Comparison of ENCODE assay signal across 18 cellular contexts in the genomic region with DNA sequence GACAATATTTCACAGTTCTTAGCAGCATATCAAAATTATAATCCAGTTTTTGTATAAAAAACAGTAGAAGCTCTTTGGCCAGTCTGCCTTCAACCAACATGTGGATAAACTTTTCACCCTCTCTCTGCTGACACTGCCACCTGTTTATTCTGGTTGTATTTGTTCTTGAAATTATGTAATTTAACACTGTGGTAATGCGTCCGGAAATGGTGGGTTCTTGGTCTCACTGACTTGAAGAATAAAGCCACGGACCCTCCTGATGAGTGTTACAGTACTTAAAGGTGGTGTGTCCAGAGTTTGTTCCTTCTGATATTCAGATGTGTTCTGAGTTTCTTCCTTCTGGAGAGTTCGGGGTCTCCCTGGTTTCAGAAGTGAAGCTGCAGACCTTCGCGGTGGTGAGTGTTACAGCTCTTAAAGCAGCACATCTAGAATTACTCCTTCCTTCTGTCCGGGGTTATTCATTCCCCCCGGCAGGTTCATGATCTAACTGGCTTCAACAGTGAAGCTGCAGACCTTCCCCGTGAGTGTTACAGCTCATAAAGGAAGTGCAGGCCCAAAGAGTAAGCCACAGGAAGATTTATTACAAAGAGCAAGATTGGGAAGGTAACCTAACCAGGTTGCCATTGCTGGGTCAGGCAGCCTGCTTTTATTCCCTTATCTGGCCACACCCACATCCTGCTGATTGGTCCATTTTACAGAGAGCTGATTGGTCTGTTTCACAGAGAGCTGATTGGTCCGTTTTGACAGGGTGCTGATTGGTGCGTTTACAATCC. TPM values are rescaled to one million over a fixed set of nuclear protein-coding genes. Genes with fewer than 3 reads are reported as not detected.
DNase-seq lines count a peak whose midpoint lies in the region; ATAC-seq, FAIRE-seq and TF ChIP-seq lines count a peak whose summit lies in the region.
"Had no signal": no experiment of that assay in that cellular context is flagged by ENCODE, and none has a peak within 500 bp of the region (broad histone marks: within the 10 kb centered on the region; RNA-seq: fewer than 3 reads in every experiment).

No MANE protein-coding gene starts in this region.

- H3K4me2 ChIP-seq in HepG2 (ENCODE audit: low read depth, low read length), result no peak overlapping the region
- peak overlapping the region; percentile 72 for H3K4me2 ChIP-seq in Loucy (ENCODE audit: low read depth, low read length, poor library complexity, severe bottlenecking)

- no peak for TF ChIP-seq RAD21 in HepG2 (CRISPR knock-in tag; IDR thresholded peaks at IDR 0.05)

- H3K9me3 ChIP-seq in HepG2 (ENCODE audit: low read length) (no peaks in the 10 kb centered on the region), right lobe of liver (no peaks in the 10 kb centered on the region), Loucy (ENCODE audit: insufficient read depth, low read depth, low read length) (no peaks in the 10 kb centered on the region), esophagus muscularis mucosa (peaks cover 0 to 5% (median 2%) of the 10 kb centered on the region in 4 donors)

- no peak for FAIRE-seq in HepG2 (lab: Jason Lieb, UNC)

- no peak for ATAC-seq in HepG2
- no peak for ATAC-seq in right lobe of liver
- no peak for ATAC-seq in GM19328 (IDR thresholded peaks at IDR 0.05; ENCODE audit: unreplicated experiment)
- ATAC-seq: HCT116 had no signal

- TF ChIP-seq EP300 in HepG2 (IDR thresholded peaks at IDR 0.05; ENCODE audit: low read depth in 2 of 2, low read length in 2 of 2) (no peak), HepG2 (CRISPR knock-in tag; IDR thresholded peaks at IDR 0.05; ENCODE audit: borderline replicate concordance) (no peak), esophagus muscularis mucosa (IDR thresholded peaks at IDR 0.05) (no peak)

- no TSS peak for BruUV-seq in HepG2 (replicated peaks; lab: Mats Ljungman, UMichigan)

- TF ChIP-seq CTCF in HepG2 (CRISPR knock-in tag; IDR thresholded peaks at IDR 0.05) (no peak), right lobe of liver (IDR thresholded peaks at IDR 0.05) (no peak), Loucy (conservative IDR thresholded peaks at IDR 0.05; ENCODE audit: low read length) (no peak), esophagus muscularis mucosa (IDR thresholded peaks at IDR 0.05) (no peak)

- H3K79me2 ChIP-seq in HepG2 (ENCODE audit: insufficient read depth, low read length) (no peaks in the 10 kb centered on the region), Loucy (ENCODE audit: insufficient read depth, low read length) (no peaks in the 10 kb centered on the region)

- no peaks in the 10 kb centered on the region for H4K20me1 ChIP-seq in HepG2 (ENCODE audit: insufficient read depth, low read length)
- H4K20me1 ChIP-seq in Loucy (ENCODE audit: insufficient read depth, low read length, poor library complexity, severe bottlenecking), result no peaks in the 10 kb centered on the region

- H3K27me3 ChIP-seq in HepG2 (ENCODE audit: control insufficient read depth in 1 of 2, insufficient read depth in 2 of 2, low read length in 2 of 2) (peaks cover 0 to 1% of the 10 kb centered on the region in 2 experiments; a peak in 2 of 5 replicates), right lobe of liver (no peaks in the 10 kb centered on the region), Loucy (ENCODE audit: insufficient read depth, low read length, poor library complexity, severe bottlenecking) (no peaks in the 10 kb centered on the region), esophagus muscularis mucosa (no peaks in the 10 kb centered on the region)

- WGBS in HepG2 (ENCODE audit: low lambda C conversion rate), result 34% methylated on average over 10 of the region's 11 CpGs
- 64% methylated on average over 11 of the region's 11 CpGs for WGBS in right lobe of liver (ENCODE audit: insufficient coverage, low coverage, low lambda C conversion rate, missing lambda C conversion rate)
- WGBS in esophagus muscularis mucosa, result 87% methylated on average over 11 of the region's 11 CpGs

- CTCF ChIA-PET in HepG2 (lab: Yijun Ruan, JAX; ENCODE audit: low intra/inter-chr PET ratio, low total read pairs), result no interaction called here

- H3K36me3 ChIP-seq in HepG2 (replicated peaks in 1 of 2; ENCODE audit: control insufficient read depth in 1 of 2, insufficient read depth in 2 of 2, low read length in 2 of 2), result no peaks in the 10 kb centered on the region
- no peaks in the 10 kb centered on the region for H3K36me3 ChIP-seq in right lobe of liver
- no peaks in the 10 kb centered on the region for H3K36me3 ChIP-seq in Loucy (ENCODE audit: insufficient read depth, low read length)
- H3K36me3 ChIP-seq in esophagus muscularis mucosa, result no peaks in the 10 kb centered on the region

- DNase-seq in HepG2 (ENCODE audit: low spot score) (no peak), right lobe of liver (no peak), esophagus muscularis mucosa (ENCODE audit: extremely low spot score) (peak; percentile 66), amygdala (lab: John Stamatoyannopoulos, UW) (no peak), NCI-H446 (lab: John Stamatoyannopoulos, UW) (no peak)
- DNase-seq: CD4-positive, CD25-positive, alpha-beta regulatory T cell; DMS79; GM23248; NCI-H1436; NCI-H2029 treated with DMSO at 0.1 percent for 48 hours; NCI-H2171 treated with DMSO at 0.1 percent for 48 hours; NCI-H748 treated with DMSO at 0.1 percent for 48 hours; OCI-M1; SHP77 treated with DMSO at 0.1 percent for 48 hours had no signal

- in situ Hi-C loops in HepG2 (cut with HindIII; ENCODE audit: extremely low pct_ligation_motif_present, low pct_unique_long_range_greater_than_20kb), result no loop called here

- H2AFZ ChIP-seq in HepG2 (ENCODE audit: low read length) (no peak overlapping the region), Loucy (ENCODE audit: low read length) (peak overlapping the region; percentile 91)
- H2AFZ ChIP-seq: GM23248 had no signal

- TF ChIP-seq POLR2A in HepG2 (IDR thresholded peaks at IDR 0.05; ENCODE audit: insufficient read depth in 1 of 2, low read depth in 2 of 2, low read length in 2 of 2) (no peak), right lobe of liver (IDR thresholded peaks at IDR 0.05) (no peak), esophagus muscularis mucosa (IDR thresholded peaks at IDR 0.05; ENCODE audit: low read depth) (no peak)

- H3F3A ChIP-seq in Loucy (ENCODE audit: low read depth), result no peaks in the 10 kb centered on the region

- peaks cover 3% of the 10 kb centered on the region; the same call in 1 of the 2 replicates for H3K4me1 ChIP-seq in HepG2 (ENCODE audit: insufficient read depth, low read length)
- no peaks in the 10 kb centered on the region for H3K4me1 ChIP-seq in right lobe of liver
- H3K4me1 ChIP-seq in Loucy (ENCODE audit: insufficient read depth, low read length, poor library complexity, severe bottlenecking), result peaks cover 5% of the 10 kb centered on the region
- no peaks in the 10 kb centered on the region for H3K4me1 ChIP-seq in esophagus muscularis mucosa

- intact Hi-C loops in HepG2 (cut with micrococcal nuclease; ENCODE audit: unreplicated experiment), result no loop called here
- intact Hi-C loops in right lobe of liver (cut with DNase I), result no loop called here
- intact Hi-C loops in esophagus muscularis mucosa (cut with DNase I), result no loop called here

- no peak overlapping the region for H3K4me3 ChIP-seq in HepG2 (replicated peaks in 1 of 3; ENCODE audit: insufficient read depth in 1 of 3, low read depth in 2 of 3, low read length in 3 of 3)
- H3K4me3 ChIP-seq in right lobe of liver, result no peak overlapping the region
- H3K4me3 ChIP-seq in Loucy (ENCODE audit: low read length, poor library complexity, severe bottlenecking), result peak overlapping the region; percentile 62
- no peak overlapping the region for H3K4me3 ChIP-seq in esophagus muscularis mucosa
- H3K4me3 ChIP-seq: GM23248 had no signal

- POLR2A ChIA-PET in HepG2 (lab: Yijun Ruan, JAX), result no interaction called here

- H3K9ac ChIP-seq in HepG2 (ENCODE audit: insufficient read depth, low read depth, low read length) (no peak overlapping the region), Loucy (ENCODE audit: low read depth, low read length, poor library complexity, severe bottlenecking) (peak overlapping the region; percentile 30)
- H3K9ac ChIP-seq: GM23248 had no signal

- H3K27ac ChIP-seq in HepG2 (ENCODE audit: extremely low read length, insufficient read depth, low read length) (no peak overlapping the region), right lobe of liver (no peak overlapping the region), esophagus muscularis mucosa (replicated peaks in 1 of 4) (no peak overlapping the region)
- H3K27ac ChIP-seq: GM23248 had no signal

- H3K9me2 ChIP-seq in Loucy (replicated peaks; ENCODE audit: low read depth, low read length), result no peaks in the 10 kb centered on the region

RNA-seq across cellular contexts. Expression of gene FAM184B, which starts 15.7 kb away (rescaled TPM):
- total RNA-seq in HepG2 (2016; rRNA removed; fragmentation: Illumina TruSeq; extraction: Trizol), result not detected in 2 replicates
- not detected in 2 replicates for total RNA-seq in HepG2 (2016; cell fraction: cytosol; rRNA removed; fragmentation: Illumina TruSeq; extraction: Trizol; ENCODE audit: low read depth)
- 0.02 TPM in 1 of 2 replicates, not detected in the other for total RNA-seq in HepG2 (2016; cell fraction: insoluble cytoplasmic fraction; rRNA removed; fragmentation: Illumina TruSeq; extraction: Trizol)
- not detected in 2 replicates for total RNA-seq in HepG2 (2016; cell fraction: membrane; rRNA removed; fragmentation: Illumina TruSeq; extraction: Trizol)
- not detected in 2 replicates for total RNA-seq in HepG2 (2016; cell fraction: nucleus; rRNA removed; fragmentation: Illumina TruSeq; extraction: Trizol)
- 0.01 TPM in 1 of 2 replicates, not detected in the other for polyA plus RNA-seq in HepG2 (2011; rRNA removed)
- 0.01 TPM in 1 of 2 replicates, not detected in the other for polyA plus RNA-seq in HepG2 (2011; cell fraction: cytosol; rRNA removed)
- 0.03 TPM in 1 of 2 replicates, not detected in the other for polyA plus RNA-seq in HepG2 (2011; cell fraction: nucleus; rRNA removed)
- polyA plus RNA-seq in HepG2 (2012), result not detected in 2 replicates
- polyA plus RNA-seq in HepG2 (2016; cell fraction: cytosol; fragmentation: Illumina TruSeq; extraction: Trizol; ENCODE audit: low read depth), result not detected in 2 replicates
- polyA plus RNA-seq in HepG2 (2016; cell fraction: insoluble cytoplasmic fraction; fragmentation: Illumina TruSeq; extraction: Trizol; ENCODE audit: low read depth), result not detected in 2 replicates
- polyA plus RNA-seq in HepG2 (2016; cell fraction: membrane; fragmentation: Illumina TruSeq; extraction: Trizol; ENCODE audit: low read depth), result not detected in 2 replicates
- polyA plus RNA-seq in HepG2 (2016; cell fraction: nucleus; fragmentation: Illumina TruSeq; extraction: Trizol; ENCODE audit: insufficient read depth, low read depth), result not detected in 2 replicates
- polyA minus RNA-seq in HepG2 (2011; rRNA and poly(A)+ RNA removed; ENCODE audit: low replicate concordance), result not detected in 2 replicates
- not detected in 2 replicates for polyA minus RNA-seq in HepG2 (2011; cell fraction: cytosol; rRNA and poly(A)+ RNA removed)
- not detected in 2 replicates for polyA minus RNA-seq in HepG2 (2011; cell fraction: nucleus; rRNA and poly(A)+ RNA removed)
- total RNA-seq in right lobe of liver, result not detected
- not detected for total RNA-seq in esophagus muscularis mucosa
- total RNA-seq: CD4-positive, CD25-positive, alpha-beta regulatory T cell; G401; GM23248 had no signal

RNA-seq across cellular contexts. Expression of gene DCAF16, which starts 44.9 kb away (rescaled TPM):
- 41.9 and 46.1 TPM in 2 replicates for total RNA-seq in HepG2 (2016; rRNA removed; fragmentation: Illumina TruSeq; extraction: Trizol)
- 6.3 and 8.7 TPM in 2 replicates for total RNA-seq in HepG2 (2016; cell fraction: cytosol; rRNA removed; fragmentation: Illumina TruSeq; extraction: Trizol; ENCODE audit: low read depth)
- 39.7 and 43.1 TPM in 2 replicates for total RNA-seq in HepG2 (2016; cell fraction: insoluble cytoplasmic fraction; rRNA removed; fragmentation: Illumina TruSeq; extraction: Trizol)
- total RNA-seq in HepG2 (2016; cell fraction: membrane; rRNA removed; fragmentation: Illumina TruSeq; extraction: Trizol), result 20.5 and 24.7 TPM in 2 replicates
- 46.6 and 56.2 TPM in 2 replicates for total RNA-seq in HepG2 (2016; cell fraction: nucleus; rRNA removed; fragmentation: Illumina TruSeq; extraction: Trizol)
- 34.1 and 37.5 TPM in 2 replicates for polyA plus RNA-seq in HepG2 (2011; rRNA removed)
- polyA plus RNA-seq in HepG2 (2011; cell fraction: cytosol; rRNA removed), result 18.9 and 23.2 TPM in 2 replicates
- 33.7 and 34.5 TPM in 2 replicates for polyA plus RNA-seq in HepG2 (2011; cell fraction: nucleus; rRNA removed)
- 22.8 and 28.5 TPM in 2 replicates for polyA plus RNA-seq in HepG2 (2012)
- polyA plus RNA-seq in HepG2 (2016; cell fraction: cytosol; fragmentation: Illumina TruSeq; extraction: Trizol; ENCODE audit: low read depth), result 3.6 and 4.4 TPM in 2 replicates
- 29.4 and 30.0 TPM in 2 replicates for polyA plus RNA-seq in HepG2 (2016; cell fraction: insoluble cytoplasmic fraction; fragmentation: Illumina TruSeq; extraction: Trizol; ENCODE audit: low read depth)
- polyA plus RNA-seq in HepG2 (2016; cell fraction: membrane; fragmentation: Illumina TruSeq; extraction: Trizol; ENCODE audit: low read depth), result 8.0 and 8.8 TPM in 2 replicates
- 66.0 and 78.7 TPM in 2 replicates for polyA plus RNA-seq in HepG2 (2016; cell fraction: nucleus; fragmentation: Illumina TruSeq; extraction: Trizol; ENCODE audit: insufficient read depth, low read depth)
- 21.4 and 27.9 TPM in 2 replicates for polyA minus RNA-seq in HepG2 (2011; rRNA and poly(A)+ RNA removed; ENCODE audit: low replicate concordance)
- 32.0 and 35.8 TPM in 2 replicates for polyA minus RNA-seq in HepG2 (2011; cell fraction: cytosol; rRNA and poly(A)+ RNA removed)
- polyA minus RNA-seq in HepG2 (2011; cell fraction: nucleus; rRNA and poly(A)+ RNA removed), result 67.1 and 71.6 TPM in 2 replicates
- total RNA-seq in right lobe of liver, result 1 to 10 TPM; 4.2 to 7.9 (median 5.6) TPM
- total RNA-seq in esophagus muscularis mucosa, result 10 to 100 TPM; 23.4 to 28.7 (median 26.3) TPM

RNA-seq across cellular contexts. Expression of gene NCAPG, which starts 45.1 kb away (rescaled TPM):
- total RNA-seq in HepG2 (2016; rRNA removed; fragmentation: Illumina TruSeq; extraction: Trizol), result 61.9 and 108 TPM in 2 replicates
- 4.9 and 7.7 TPM in 2 replicates for total RNA-seq in HepG2 (2016; cell fraction: cytosol; rRNA removed; fragmentation: Illumina TruSeq; extraction: Trizol; ENCODE audit: low read depth)
- total RNA-seq in HepG2 (2016; cell fraction: insoluble cytoplasmic fraction; rRNA removed; fragmentation: Illumina TruSeq; extraction: Trizol), result 64.8 and 104 TPM in 2 replicates
- 12.6 and 18.7 TPM in 2 replicates for total RNA-seq in HepG2 (2016; cell fraction: membrane; rRNA removed; fragmentation: Illumina TruSeq; extraction: Trizol)
- total RNA-seq in HepG2 (2016; cell fraction: nucleus; rRNA removed; fragmentation: Illumina TruSeq; extraction: Trizol), result 52.9 and 64.2 TPM in 2 replicates
- polyA plus RNA-seq in HepG2 (2011; rRNA removed), result 8.1 and 14.8 TPM in 2 replicates
- polyA plus RNA-seq in HepG2 (2011; cell fraction: cytosol; rRNA removed), result 5.0 and 5.3 TPM in 2 replicates
- polyA plus RNA-seq in HepG2 (2011; cell fraction: nucleus; rRNA removed), result 6.4 and 6.5 TPM in 2 replicates
- 6.4 and 16.4 TPM in 2 replicates for polyA plus RNA-seq in HepG2 (2012)
- polyA plus RNA-seq in HepG2 (2016; cell fraction: cytosol; fragmentation: Illumina TruSeq; extraction: Trizol; ENCODE audit: low read depth), result 1.6 and 2.1 TPM in 2 replicates
- polyA plus RNA-seq in HepG2 (2016; cell fraction: insoluble cytoplasmic fraction; fragmentation: Illumina TruSeq; extraction: Trizol; ENCODE audit: low read depth), result 63.0 and 65.6 TPM in 2 replicates
- polyA plus RNA-seq in HepG2 (2016; cell fraction: membrane; fragmentation: Illumina TruSeq; extraction: Trizol; ENCODE audit: low read depth), result 3.4 and 4.5 TPM in 2 replicates
- 38.6 and 39.2 TPM in 2 replicates for polyA plus RNA-seq in HepG2 (2016; cell fraction: nucleus; fragmentation: Illumina TruSeq; extraction: Trizol; ENCODE audit: insufficient read depth, low read depth)
- 5.1 and 25.2 TPM in 2 replicates for polyA minus RNA-seq in HepG2 (2011; rRNA and poly(A)+ RNA removed; ENCODE audit: low replicate concordance)
- 8.3 and 13.0 TPM in 2 replicates for polyA minus RNA-seq in HepG2 (2011; cell fraction: cytosol; rRNA and poly(A)+ RNA removed)
- polyA minus RNA-seq in HepG2 (2011; cell fraction: nucleus; rRNA and poly(A)+ RNA removed), result 27.6 and 52.7 TPM in 2 replicates
- 1 to 10 TPM in 3 of 6 experiments, under 1 TPM in 2, not detected in 1; 0.44 to 2.5 (median 1.3) TPM for total RNA-seq in right lobe of liver
- under 1 TPM in 3 of 4 donors, not detected in 1; 0.17 to 0.98 (median 0.71) TPM for total RNA-seq in esophagus muscularis mucosa
